In genomic region chr6:10954590-10955010, GRCh38 we compare ENCODE assay signal across 8 cellular contexts.
DNase-seq lines count a peak whose midpoint lies in the region; ATAC-seq and TF ChIP-seq lines count a peak whose summit lies in the region.

No MANE protein-coding gene starts in this region.

- no peak overlapping the region for H2AFZ ChIP-seq in GM23338

- WGBS in adrenal gland, 4 donors = 27 to 33% (median 30%) methylated on average over 13 to 15 of the region's 15 CpGs
- 33% methylated on average over 15 of the region's 15 CpGs for WGBS in right cardiac atrium

- H3K9me2 ChIP-seq in GM23338 (ENCODE audit: insufficient read depth) = no peaks in the 10 kb centered on the region

- H3K36me3 ChIP-seq in GM23338 (ENCODE audit: insufficient read depth) (no peaks in the 10 kb centered on the region), MG63 (no peaks in the 10 kb centered on the region), adrenal gland (replicated peaks in 1 of 2) (no peaks in the 10 kb centered on the region)

- H3K4me1 ChIP-seq in GM23338 (ENCODE audit: insufficient read depth) = no peaks in the 10 kb centered on the region
- H3K4me1 ChIP-seq in adrenal gland (replicated peaks in 1 of 2) = no peaks in the 10 kb centered on the region
- no peaks in the 10 kb centered on the region for H3K4me1 ChIP-seq in right cardiac atrium (ENCODE audit: control insufficient read depth, insufficient read depth, low read length)

- H4K20me1 ChIP-seq in GM23338 (replicated peaks; ENCODE audit: insufficient read depth) = no peaks in the 10 kb centered on the region

- ATAC-seq in GM23338 (peak; percentile 98), right cardiac atrium (peak; percentile 72 to 83)

- no peak overlapping the region for H3K4me2 ChIP-seq in GM23338

- peak; percentile 96 to 98 for TF ChIP-seq CTCF in GM23338 (conservative IDR thresholded peaks at IDR 0.05; ENCODE audit: low read depth in 2 of 2)
- TF ChIP-seq CTCF in adrenal gland (IDR thresholded peaks at IDR 0.05) = peak; percentile 56 to 73 (median 69)

- peaks cover 3% of the 10 kb centered on the region; the same call in 1 of the 3 replicates for H3K36me3 Mint-ChIP-seq in GM23338 (ENCODE audit: low read depth)

- no peak for TF ChIP-seq POLR2A in adrenal gland (IDR thresholded peaks at IDR 0.05)

- no peaks in the 10 kb centered on the region for H3K79me2 ChIP-seq in GM23338 (replicated peaks; ENCODE audit: insufficient read depth)

- intact Hi-C loops in adrenal gland (cut with DNase I) (loop anchor here (5.0 to 10.0 kb wide), 2 partner anchors 113 to 540 kb away; no protein-coding TSS in a partner anchor), right cardiac atrium (cut with DNase I) (loop anchor here (5.0 kb wide), 1 partner anchor 113 kb away; no protein-coding TSS in a partner anchor)

- H3K27ac Mint-ChIP-seq in GM23338 = no peak overlapping the region

- H3K27me3 Mint-ChIP-seq in GM23338 (ENCODE audit: insufficient read depth, low read depth, poor library complexity) = peaks cover 9% of the 10 kb centered on the region

- H3K27me3 ChIP-seq in GM23338 (ENCODE audit: insufficient read depth) = no peaks in the 10 kb centered on the region
- no peaks in the 10 kb centered on the region for H3K27me3 ChIP-seq in MG63
- H3K27me3 ChIP-seq in adrenal gland = no peaks in the 10 kb centered on the region
- H3K27me3 ChIP-seq in right cardiac atrium (ENCODE audit: control insufficient read depth, insufficient read depth) = no peaks in the 10 kb centered on the region

- H3K9me3 ChIP-seq in MG63 (no peaks in the 10 kb centered on the region), adrenal gland (replicated peaks in 1 of 3) (no peaks in the 10 kb centered on the region), right cardiac atrium (ENCODE audit: control insufficient read depth, low read length) (no peaks in the 10 kb centered on the region)

- H3K27ac ChIP-seq in GM23338 (ENCODE audit: low read depth) (no peak overlapping the region), adrenal gland (no peak overlapping the region), right cardiac atrium (ENCODE audit: low read length) (no peak overlapping the region)

- H3K4me1 Mint-ChIP-seq in GM23338 = no peaks in the 10 kb centered on the region; the same call in 2 of the 3 replicates

- H3K9me3 Mint-ChIP-seq in GM23338 = no peaks in the 10 kb centered on the region

- no peak overlapping the region for H3K4me3 ChIP-seq in GM23338
- H3K4me3 ChIP-seq in MG63 = no peak overlapping the region
- H3K4me3 ChIP-seq in adrenal gland = no peak overlapping the region
- H3K4me3 ChIP-seq in right cardiac atrium (ENCODE audit: low read length) = no peak overlapping the region
- no peak overlapping the region for H3K4me3 ChIP-seq in skeletal muscle cell (ENCODE audit: low read depth, low read length)

- H3K4me3 Mint-ChIP-seq in GM23338 = no peak overlapping the region

- no peaks in the 10 kb centered on the region for H3F3A ChIP-seq in GM23338 (replicated peaks; ENCODE audit: low read depth)

- DNase-seq in EL = peak; percentile 80
- peak; percentile 95 for DNase-seq in GM23338 (ENCODE audit: low spot score)
- DNase-seq in MG63 = peak; percentile 75
- peak; percentile 17 to 40 for DNase-seq in SW 1271 (lab: John Stamatoyannopoulos, UW)
- peak; percentile 63 to 87 (median 76) for DNase-seq in adrenal gland
- peak; percentile 70 to 86 (median 84) for DNase-seq in right cardiac atrium
- DNase-seq in skeletal muscle cell (ENCODE audit: low read depth) = peak; percentile 32
- DNase-seq in NCI-H510A (lab: John Stamatoyannopoulos, UW) = no peak

TF ChIP-seq in GM23338, 12 proteins besides CTCF, POLR2A, EP300 and RAD21:
- TF ChIP-seq ETS1 (IDR thresholded peaks at IDR 0.05) (no peak), EZH2phosphoT487 (IDR thresholded peaks at IDR 0.05; ENCODE audit: unreplicated experiment) (no peak), NANOG (IDR thresholded peaks at IDR 0.05; ENCODE audit: borderline replicate concordance) (no peak), ZNF462 (CRISPR knock-in tag; IDR thresholded peaks at IDR 0.05) (0 out of 2 replicates have a peak, but pooled peaks have one; percentile 4), JUNB (IDR thresholded peaks at IDR 0.05; ENCODE audit: unreplicated experiment) (no peak), CREB1 (CRISPR knock-in tag; IDR thresholded peaks at IDR 0.05; ENCODE audit: low read depth) (peak; percentile 91)
